ENCODE assay signal across 8 cellular contexts in the genomic region with DNA sequence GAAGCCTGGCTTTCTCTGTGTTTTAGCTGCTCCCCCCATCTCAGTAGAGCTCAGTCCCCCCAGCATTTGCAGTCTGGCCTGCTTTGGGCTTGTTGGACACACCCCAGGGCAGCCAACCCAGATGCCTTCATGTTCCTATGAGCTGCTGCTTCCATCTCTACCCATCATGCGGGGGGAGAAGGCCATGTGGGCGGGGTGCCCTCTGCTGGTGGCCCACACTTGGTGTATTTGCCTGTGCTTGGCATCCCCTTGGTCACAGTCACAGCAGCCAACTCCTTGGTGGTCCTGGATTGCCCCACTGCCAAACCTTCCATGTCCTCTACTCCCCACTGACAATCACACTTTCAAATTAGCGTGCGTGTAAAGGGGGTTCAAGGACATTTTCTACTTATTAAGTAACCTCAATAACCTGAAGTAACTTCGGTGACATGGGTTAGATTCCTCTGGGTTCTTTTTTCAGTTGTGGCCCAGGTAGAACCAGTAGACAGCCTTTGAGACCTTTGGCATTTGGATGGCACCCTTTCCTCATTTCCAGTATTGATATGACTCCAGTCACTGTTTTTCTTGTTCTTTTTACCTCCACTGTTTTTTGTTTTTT. TPM values are rescaled to one million over a fixed set of nuclear protein-coding genes. Genes with fewer than 3 reads are reported as not detected.
DNase-seq lines count a peak whose midpoint lies in the region; ATAC-seq and TF ChIP-seq lines count a peak whose summit lies in the region.

No MANE protein-coding gene starts in this region.

- TF ChIP-seq POLR2A in gastroesophageal sphincter (IDR thresholded peaks at IDR 0.05), result no peak

- TF ChIP-seq CTCF in HL-60 (IDR thresholded peaks at IDR 0.05; ENCODE audit: insufficient read depth, low read length), result peak; percentile 96
- TF ChIP-seq CTCF in RWPE2 (IDR thresholded peaks at IDR 0.05; ENCODE audit: poor library complexity, severe bottlenecking), result peak; percentile 88
- peak; percentile 50 to 80 (median 60) for TF ChIP-seq CTCF in gastroesophageal sphincter (IDR thresholded peaks at IDR 0.05)

- H3K4me1 Mint-ChIP-seq in activated T-helper 17 cell treated with anti-CD3 and anti-CD28 coated beads, Interleukin-2, amount 50 U/mL, for 72 hours, result peaks cover 4% of the 10 kb centered on the region

- H3K27ac Mint-ChIP-seq in activated T-helper 17 cell treated with anti-CD3 and anti-CD28 coated beads, Interleukin-2, amount 50 U/mL, for 72 hours, result peak overlapping the region; percentile 25

- WGBS in gastroesophageal sphincter (ENCODE audit: low coverage in 1 of 2), 2 donors, result 91 to 100% methylated on average over 2 to 3 of the region's 5 CpGs

- DNase-seq in AML-193 (lab: John Stamatoyannopoulos, UW) (peak; percentile 61 to 63), HL-60 (ENCODE audit: low read depth in 1 of 2, low spot score in 1 of 2) (peak; percentile 22 to 79), RWPE2 (ENCODE audit: low spot score) (peak; percentile 61), posterior vena cava (ENCODE audit: low spot score) (peak; percentile 88), OCI-M2 (lab: John Stamatoyannopoulos, UW; ENCODE audit: unreplicated experiment) (no peak)

- intact Hi-C loops in posterior vena cava (cut with DNase I), result no loop called here

- ATAC-seq in GM19023 (IDR thresholded peaks at IDR 0.05; ENCODE audit: unreplicated experiment) (peak; percentile 80), RWPE2 (ENCODE audit: low read depth) (peak; percentile 80), gastroesophageal sphincter (peak; percentile 82)
- peak; percentile 96 for ATAC-seq in activated T-helper 17 cell treated with anti-CD3 and anti-CD28 coated beads, Interleukin-2, amount 50 U/mL, for 72 hours (replicated peaks)

- H3K27me3 ChIP-seq in HL-60 (ENCODE audit: insufficient read depth, poor library complexity, severe bottlenecking) (no peaks in the 10 kb centered on the region), RWPE2 (ENCODE audit: insufficient read depth, poor library complexity, severe bottlenecking) (no peaks in the 10 kb centered on the region), gastroesophageal sphincter (no peaks in the 10 kb centered on the region)

- no peaks in the 10 kb centered on the region for H3K4me1 ChIP-seq in RWPE2 (ENCODE audit: insufficient read depth, poor library complexity, severe bottlenecking)
- H3K4me1 ChIP-seq in gastroesophageal sphincter, result peaks cover 4 to 38% (median 8%) of the 10 kb centered on the region in 3 donors

- no peak overlapping the region for H3K27ac ChIP-seq in HL-60 (replicated peaks)
- H3K27ac ChIP-seq in RWPE2 (ENCODE audit: poor library complexity, severe bottlenecking), result no peak overlapping the region
- H3K27ac ChIP-seq in gastroesophageal sphincter, result no peak overlapping the region

- H3K9me3 ChIP-seq in RWPE2 (ENCODE audit: severe bottlenecking), result no peaks in the 10 kb centered on the region
- H3K9me3 ChIP-seq in gastroesophageal sphincter, result no peaks in the 10 kb centered on the region

- no peak for TF ChIP-seq EP300 in gastroesophageal sphincter (IDR thresholded peaks at IDR 0.05)

- H3K36me3 ChIP-seq in RWPE2 (ENCODE audit: low read depth), result no peaks in the 10 kb centered on the region
- no peaks in the 10 kb centered on the region for H3K36me3 ChIP-seq in gastroesophageal sphincter

- no peaks in the 10 kb centered on the region for H3K27me3 Mint-ChIP-seq in activated T-helper 17 cell treated with anti-CD3 and anti-CD28 coated beads, Interleukin-2, amount 50 U/mL, for 72 hours

- H3K4me3 Mint-ChIP-seq in activated T-helper 17 cell treated with anti-CD3 and anti-CD28 coated beads, Interleukin-2, amount 50 U/mL, for 72 hours, result no peak overlapping the region

- H3K4me3 ChIP-seq in HL-60 (replicated peaks; ENCODE audit: insufficient read depth, low read length) (no peak overlapping the region), RWPE2 (ENCODE audit: severe bottlenecking) (no peak overlapping the region), gastroesophageal sphincter (no peak overlapping the region)

- no peaks in the 10 kb centered on the region for H3K9me3 Mint-ChIP-seq in activated T-helper 17 cell treated with anti-CD3 and anti-CD28 coated beads, Interleukin-2, amount 50 U/mL, for 72 hours

- H3K36me3 Mint-ChIP-seq in activated T-helper 17 cell treated with anti-CD3 and anti-CD28 coated beads, Interleukin-2, amount 50 U/mL, for 72 hours (ENCODE audit: low read depth), result no peaks in the 10 kb centered on the region

RNA-seq across cellular contexts. Expression of a gene that starts 42.8 kb away (rescaled TPM):
- total RNA-seq in activated T-helper 17 cell treated with anti-CD3 and anti-CD28 coated beads, Interleukin-2, amount 50 U/mL, for 72 hours, result 1 to 10 TPM; 3.5 to 7.2 TPM
- total RNA-seq in gastroesophageal sphincter (10 to 100 TPM in 2 of 4 donors, 1 to 10 TPM in 2; 6.2 to 18.2 (median 10.4) TPM), posterior vena cava (1 to 10 TPM; 7.8 to 8.6 TPM)
